Comparison of ENCODE assay signal across 27 cellular contexts in genomic region chr4:82522472-82522871, GRCh38. TPM values are rescaled to one million over a fixed set of nuclear protein-coding genes. Genes with fewer than 3 reads are reported as not detected.
"Had no signal": no experiment of that assay in that cellular context is flagged by ENCODE, and none has a peak within 500 bp of the region (broad histone marks: within the 10 kb centered on the region; RNA-seq: fewer than 3 reads in every experiment).

No MANE protein-coding gene starts in this region.

- H3K4me3 ChIP-seq: hepatocyte, left lung, lower lobe of right lung, neural progenitor cell, right atrium auricular region, right lobe of liver, smooth muscle cell, stomach, testis, thyroid gland, transverse colon, upper lobe of right lung had no signal

- DNase-seq: kidney glomerular epithelial cell; left cardiac atrium; left lung; lower lobe of right lung; mammary epithelial cell; mesenchymal stem cell; naive thymus-derived CD8-positive, alpha-beta T cell; nephron progenitor cell; occipital lobe; right lobe of liver; stimulated activated CD4-positive, alpha-beta T cell treated with anti-CD3 and anti-CD28 coated beads, Interleukin-1b, Interleukin-23, amount 100 ng/mL, for 48 hours; stimulated activated CD4-positive, alpha-beta T cell treated with anti-CD3 and anti-CD28 coated beads, Interleukin-2, amount 100 ng/mL, for 48 hours; stimulated activated CD4-positive, alpha-beta T cell treated with anti-CD3 and anti-CD28 coated beads, Interleukin-4, amount 100 ng/mL, for 4 hours; stimulated activated CD8-positive, alpha-beta memory T cell treated with anti-CD3 and anti-CD28 coated beads, Interleukin-4, amount 100 ng/mL, for 48 hours; stimulated activated naive CD8-positive, alpha-beta T cell treated with anti-CD3 and anti-CD28 coated beads, Interleukin-15, Interleukin-2, amounts not matched to agents 100 U/mL and 50 U/mL, for 24 hours; stomach; thyroid gland; transverse colon; upper lobe of right lung had no signal

- H3K27ac Mint-ChIP-seq: naive thymus-derived CD8-positive, alpha-beta T cell; nephron progenitor cell; neural progenitor cell; stimulated activated memory B cell treated with anti-CD40 and anti-IgM and Interleukin-4, amounts not matched to agents 10 μg/mL and 1 μg/mL and 100 μg/mL, for 72 hours had no signal

- H3K9ac ChIP-seq: neural progenitor cell, parathyroid adenoma had no signal

- H3K4me1 ChIP-seq: left lung, lower lobe of right lung, right atrium auricular region, stomach, testis, transverse colon, upper lobe of right lung had no signal

- H3K36me3 Mint-ChIP-seq: naive thymus-derived CD8-positive, alpha-beta T cell; neural progenitor cell; stimulated activated memory B cell treated with anti-CD40 and anti-IgM and Interleukin-4, amounts not matched to agents 10 μg/mL and 1 μg/mL and 100 μg/mL, for 72 hours had no signal

- H3K4me3 Mint-ChIP-seq: naive thymus-derived CD8-positive, alpha-beta T cell; nephron progenitor cell; neural progenitor cell; stimulated activated memory B cell treated with anti-CD40 and anti-IgM and Interleukin-4, amounts not matched to agents 10 μg/mL and 1 μg/mL and 100 μg/mL, for 72 hours had no signal

- H3K79me2 ChIP-seq: hepatocyte, parathyroid adenoma had no signal

- H3K9me3 ChIP-seq: left lung, lower lobe of right lung, neutrophil, right atrium auricular region, right lobe of liver, stomach, testis, thyroid gland, transverse colon, upper lobe of right lung had no signal

- H3K27me3 ChIP-seq: hepatocyte, left lung, neural progenitor cell, neutrophil, right atrium auricular region, right lobe of liver, stomach, testis, thyroid gland, transverse colon, upper lobe of right lung had no signal

- H3K36me3 ChIP-seq: left lung, lower lobe of right lung, neural progenitor cell, neutrophil, right atrium auricular region, right lobe of liver, stomach, thyroid gland, transverse colon, upper lobe of right lung had no signal

- H3K9me3 Mint-ChIP-seq: naive thymus-derived CD8-positive, alpha-beta T cell; nephron progenitor cell; neural progenitor cell; stimulated activated memory B cell treated with anti-CD40 and anti-IgM and Interleukin-4, amounts not matched to agents 10 μg/mL and 1 μg/mL and 100 μg/mL, for 72 hours had no signal

- ATAC-seq: left cardiac atrium; left lung; lower lobe of right lung; naive thymus-derived CD8-positive, alpha-beta T cell; right lobe of liver; stimulated activated memory B cell treated with anti-CD40 and anti-IgM and Interleukin-4, amounts not matched to agents 10 μg/mL and 1 μg/mL and 100 μg/mL, for 72 hours; stimulated activated naive CD8-positive, alpha-beta T cell treated with anti-CD3 and anti-CD28 coated beads, Interleukin-15, Interleukin-2, amounts not matched to agents 100 U/mL and 50 U/mL, for 24 hours; upper lobe of right lung had no signal

- H3K4me2 ChIP-seq: hepatocyte, neural progenitor cell, smooth muscle cell had no signal

- H3K27ac ChIP-seq: hepatocyte, left lung, lower lobe of right lung, neural progenitor cell, neutrophil, parathyroid adenoma, right atrium auricular region, right lobe of liver, stomach, testis, thyroid gland, transverse colon, upper lobe of right lung had no signal

- H2AFZ ChIP-seq: hepatocyte, neural progenitor cell, parathyroid adenoma had no signal

- H3K4me1 Mint-ChIP-seq: naive thymus-derived CD8-positive, alpha-beta T cell; stimulated activated memory B cell treated with anti-CD40 and anti-IgM and Interleukin-4, amounts not matched to agents 10 μg/mL and 1 μg/mL and 100 μg/mL, for 72 hours had no signal

RNA-seq across cellular contexts. Expression of gene TMEM150C, which starts 39.3 kb away (rescaled TPM):
- total RNA-seq: naive thymus-derived CD8-positive, alpha-beta T cell had no signal
